Comparison of ENCODE assay signal across 7 cellular contexts in the genomic region with DNA sequence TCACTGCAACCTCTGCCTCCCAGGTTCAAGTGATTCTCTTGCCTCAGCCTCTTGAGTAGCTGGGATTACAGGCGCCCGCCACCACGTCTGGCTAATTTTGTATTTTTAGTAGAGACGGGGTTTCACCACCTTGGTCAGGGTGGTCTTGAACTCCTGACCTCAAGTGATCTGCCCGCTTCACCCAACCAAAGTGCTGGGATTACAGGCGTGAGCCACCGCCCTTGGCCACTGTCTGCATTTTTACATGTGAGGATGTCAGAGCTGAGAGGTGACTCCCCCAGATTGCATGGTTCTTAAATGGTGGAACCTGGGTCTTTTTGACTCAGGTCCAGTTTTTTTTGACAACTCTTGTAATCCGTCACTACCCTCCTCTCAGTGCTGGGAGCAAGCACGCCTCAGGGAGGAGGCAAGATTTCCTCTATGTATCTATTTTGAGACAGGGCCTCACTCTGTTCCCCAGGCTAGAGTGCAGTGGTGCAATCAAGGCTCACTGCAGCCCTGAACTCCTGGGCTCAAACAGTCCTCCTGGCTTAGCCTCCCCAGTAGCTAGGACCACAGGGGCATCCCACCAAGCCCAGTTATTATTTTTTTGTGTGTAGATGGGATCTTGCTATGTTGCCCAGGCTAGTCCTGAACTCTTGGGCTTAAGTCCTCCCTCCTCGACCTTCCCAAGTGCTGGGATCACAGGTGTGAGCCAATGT. TPM values are rescaled to one million over a fixed set of nuclear protein-coding genes. Genes with fewer than 3 reads are reported as not detected.
DNase-seq lines count a peak whose midpoint lies in the region; ATAC-seq and TF ChIP-seq lines count a peak whose summit lies in the region.

No MANE protein-coding gene starts in this region.

- H3K36me3 Mint-ChIP-seq in activated B cell treated with CpG ODN at 0.5 μM for 24 hours (ENCODE audit: low read depth), result peaks cover 50% of the 10 kb centered on the region

- over 99% methylated on average over 10 of the region's 10 CpGs for WGBS in hepatocyte (ENCODE audit: low lambda C conversion rate, missing lambda C conversion rate)

- DNase-seq in HFF-Myc (ENCODE audit: extremely low read depth, low read depth) (no peak), activated B cell treated with CpG ODN at 0.5 μM for 24 hours (no peak), hepatocyte (ENCODE audit: low spot score) (no peak), OCI-M2 (lab: John Stamatoyannopoulos, UW; ENCODE audit: unreplicated experiment) (no peak)
- no peak for DNase-seq in stimulated activated naive CD8-positive, alpha-beta T cell treated with anti-CD3 and anti-CD28 coated beads, Interleukin-15, amount 100 ng/mL, for 72 hours

- peak overlapping the region; percentile 99 for H3K4me3 Mint-ChIP-seq in activated B cell treated with CpG ODN at 0.5 μM for 24 hours
- peak overlapping the region; percentile 96 to 99 for H3K4me3 Mint-ChIP-seq in stimulated activated naive CD8-positive, alpha-beta T cell treated with anti-CD3 and anti-CD28 coated beads, Interleukin-15, amount 100 ng/mL, for 72 hours

- H3K4me2 ChIP-seq in hepatocyte, result peak overlapping the region; percentile 77

- POLR2A ChIA-PET in activated B cell treated with CpG ODN at 0.5 μM for 24 hours (lab: Charles Lee), result interaction anchor here (0.6 to 10.3 kb wide), 5 partner anchors 13 to 1568 kb away, joined by 4 to 254 read pairs (median 8); a partner anchor contains a TSS

- H3K27me3 Mint-ChIP-seq in activated B cell treated with CpG ODN at 0.5 μM for 24 hours, result no peaks in the 10 kb centered on the region
- H3K27me3 Mint-ChIP-seq in stimulated activated naive CD8-positive, alpha-beta T cell treated with anti-CD3 and anti-CD28 coated beads, Interleukin-15, amount 100 ng/mL, for 72 hours, result no peaks in the 10 kb centered on the region

- peaks cover 33% of the 10 kb centered on the region for H3K4me1 ChIP-seq in hepatocyte (ENCODE audit: insufficient read depth)

- TF ChIP-seq CTCF in HFF-Myc (IDR thresholded peaks at IDR 0.05; ENCODE audit: low read depth, low read length, missing control alignments), result no peak
- no peak for TF ChIP-seq CTCF in activated B cell treated with CpG ODN at 0.5 μM for 24 hours (IDR thresholded peaks at IDR 0.05)
- no peak for TF ChIP-seq CTCF in hepatocyte (IDR thresholded peaks at IDR 0.05; ENCODE audit: poor library complexity)

- H3K4me3 ChIP-seq in HFF-Myc (replicated peaks; ENCODE audit: low read depth, low read length) (peak overlapping the region; percentile 88), hepatocyte (peak overlapping the region; percentile 16)

- peaks cover 37% of the 10 kb centered on the region for H3K4me1 Mint-ChIP-seq in activated B cell treated with CpG ODN at 0.5 μM for 24 hours
- H3K4me1 Mint-ChIP-seq in stimulated activated naive CD8-positive, alpha-beta T cell treated with anti-CD3 and anti-CD28 coated beads, Interleukin-15, amount 100 ng/mL, for 72 hours, result peaks cover 57% of the 10 kb centered on the region

- peaks cover 30% of the 10 kb centered on the region for H4K20me1 ChIP-seq in hepatocyte (ENCODE audit: insufficient read depth, poor library complexity, severe bottlenecking)

- no peaks in the 10 kb centered on the region for H3K9me3 Mint-ChIP-seq in activated B cell treated with CpG ODN at 0.5 μM for 24 hours
- H3K9me3 Mint-ChIP-seq in stimulated activated naive CD8-positive, alpha-beta T cell treated with anti-CD3 and anti-CD28 coated beads, Interleukin-15, amount 100 ng/mL, for 72 hours, result no peaks in the 10 kb centered on the region

- intact Hi-C loops in activated B cell treated with CpG ODN at 0.5 μM for 24 hours (cut with micrococcal nuclease), result loop anchor here (1.0 to 2.0 kb wide), 2 partner anchors 21 to 75 kb away; a partner anchor contains a TSS

- peaks cover 48% of the 10 kb centered on the region for H3K79me2 ChIP-seq in hepatocyte

- no peak for ATAC-seq in activated B cell treated with CpG ODN at 0.5 μM for 24 hours (ENCODE audit: low read depth)
- no peak for ATAC-seq in stimulated activated naive CD8-positive, alpha-beta T cell treated with anti-CD3 and anti-CD28 coated beads, Interleukin-15, amount 100 ng/mL, for 72 hours
- no peak for ATAC-seq in HG02981 (IDR thresholded peaks at IDR 0.05; ENCODE audit: unreplicated experiment)
- ATAC-seq in HG02623 (IDR thresholded peaks at IDR 0.05; ENCODE audit: unreplicated experiment), result no peak

- H3K9me3 ChIP-seq in hepatocyte (ENCODE audit: low read depth), result no peaks in the 10 kb centered on the region

- CTCF ChIA-PET in activated B cell treated with CpG ODN at 0.5 μM for 24 hours (lab: Charles Lee), result no interaction called here

- peak overlapping the region; percentile 97 for H3K27ac ChIP-seq in hepatocyte

- peak overlapping the region; percentile 98 for H3K27ac Mint-ChIP-seq in activated B cell treated with CpG ODN at 0.5 μM for 24 hours
- peak overlapping the region; percentile 98 to 99 for H3K27ac Mint-ChIP-seq in stimulated activated naive CD8-positive, alpha-beta T cell treated with anti-CD3 and anti-CD28 coated beads, Interleukin-15, amount 100 ng/mL, for 72 hours

- H3K36me3 ChIP-seq in hepatocyte (replicated peaks; ENCODE audit: insufficient read depth, low read depth), result no peaks in the 10 kb centered on the region

- H2AFZ ChIP-seq in hepatocyte, result peak overlapping the region; percentile 47

- no peaks in the 10 kb centered on the region for H3K9me2 ChIP-seq in hepatocyte (replicated peaks; ENCODE audit: insufficient read depth)

- H3K27me3 ChIP-seq in hepatocyte, result no peaks in the 10 kb centered on the region

RNA-seq across cellular contexts. Expression of a gene that starts 1.2 kb away (rescaled TPM):
- total RNA-seq in activated B cell treated with CpG ODN at 0.5 μM for 24 hours, result 229 and 244 TPM in 2 replicates
- total RNA-seq in hepatocyte, result 35.8 and 49.1 TPM in 2 replicates
- 91.7 and 135 TPM in 2 replicates for polyA plus RNA-seq in hepatocyte

RNA-seq across cellular contexts. Expression of a gene that starts 6.6 kb away (rescaled TPM):
- total RNA-seq in activated B cell treated with CpG ODN at 0.5 μM for 24 hours, result 12.6 and 16.9 TPM in 2 replicates
- 54.0 and 57.5 TPM in 2 replicates for total RNA-seq in hepatocyte
- 70.3 and 98.9 TPM in 2 replicates for polyA plus RNA-seq in hepatocyte

RNA-seq across cellular contexts. Expression of a gene that starts 15.8 kb away (rescaled TPM):
- total RNA-seq in activated B cell treated with CpG ODN at 0.5 μM for 24 hours (3.4 and 4.5 TPM in 2 replicates), hepatocyte (3.9 TPM in 2 replicates)
- polyA plus RNA-seq in hepatocyte, result 4.2 and 4.3 TPM in 2 replicates

RNA-seq across cellular contexts. Expression of a gene that starts 21.2 kb away (rescaled TPM):
- total RNA-seq in activated B cell treated with CpG ODN at 0.5 μM for 24 hours (48.0 and 48.9 TPM in 2 replicates), hepatocyte (15.4 and 21.3 TPM in 2 replicates)
- 17.1 and 23.5 TPM in 2 replicates for polyA plus RNA-seq in hepatocyte

RNA-seq across cellular contexts. Expression of a gene that starts 21.9 kb away (rescaled TPM):
- total RNA-seq in activated B cell treated with CpG ODN at 0.5 μM for 24 hours (0.16 and 0.34 TPM in 2 replicates), hepatocyte (3.2 and 4.6 TPM in 2 replicates)
- 16.3 and 18.3 TPM in 2 replicates for polyA plus RNA-seq in hepatocyte
